In the genomic region with DNA sequence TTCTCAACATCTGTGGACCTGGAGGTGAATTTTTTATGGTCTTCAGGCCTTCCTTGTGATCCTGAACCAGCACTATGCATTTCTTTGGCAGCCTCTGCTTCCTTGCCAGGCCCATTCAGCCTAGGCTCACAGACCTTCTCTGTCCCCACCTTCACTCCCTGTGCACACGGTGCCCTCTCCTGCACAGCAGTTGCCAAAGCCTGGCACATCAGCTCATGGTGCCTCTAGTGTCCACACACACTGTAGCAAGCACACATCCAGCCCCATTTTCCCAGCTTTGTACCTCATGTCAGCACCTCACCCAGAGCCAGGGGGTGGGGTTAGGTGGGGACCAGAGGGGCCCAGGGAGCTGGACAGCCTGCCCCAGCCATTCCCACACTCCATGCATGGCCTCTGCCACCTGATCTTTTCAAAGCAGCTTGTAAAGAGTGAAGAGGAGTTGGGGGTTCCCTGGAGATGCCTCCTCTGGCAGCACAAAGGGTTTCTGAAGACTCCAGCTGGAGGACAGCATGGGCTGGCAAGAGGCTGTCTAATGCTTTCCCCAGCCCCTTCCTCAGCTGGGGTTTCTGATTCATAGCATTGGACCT, we compare ENCODE assay signal across 8 cellular contexts. TPM values are rescaled to one million over a fixed set of nuclear protein-coding genes. Genes with fewer than 3 reads are reported as not detected.
DNase-seq lines count a peak whose midpoint lies in the region; ATAC-seq and TF ChIP-seq lines count a peak whose summit lies in the region.
"Had no signal": no experiment of that assay in that cellular context is flagged by ENCODE, and none has a peak within 500 bp of the region (broad histone marks: within the 10 kb centered on the region; RNA-seq: fewer than 3 reads in every experiment).

No MANE protein-coding gene starts in this region.

- DNase-seq in ELR (ENCODE audit: low read depth) (peak; percentile 59), epithelial cell of esophagus (ENCODE audit: low read depth) (peak; percentile 39), non-pigmented ciliary epithelial cell (ENCODE audit: low read depth) (peak; percentile 19), sigmoid colon (no peak)
- DNase-seq in naive thymus-derived CD4-positive, alpha-beta T cell, result no peak
- DNase-seq: NCI-H1930 had no signal

- no peak overlapping the region for H3K4me2 ChIP-seq in Loucy (ENCODE audit: low read depth, low read length, poor library complexity, severe bottlenecking)

- H3F3A ChIP-seq in Loucy (ENCODE audit: low read depth), result no peaks in the 10 kb centered on the region

- POLR2A ChIA-PET in naive thymus-derived CD4-positive, alpha-beta T cell (lab: Charles Lee), result no interaction called here

- TF ChIP-seq EP300 in sigmoid colon (IDR thresholded peaks at IDR 0.05), result no peak

- intact Hi-C loops in naive thymus-derived CD4-positive, alpha-beta T cell (cut with micrococcal nuclease), result no loop called here
- intact Hi-C loops in sigmoid colon (cut with DNase I), result loop anchor here (10.0 kb wide), 1 partner anchor 108 kb away; no protein-coding TSS in a partner anchor

- peak overlapping the region; percentile 66; the same call in 1 of the 2 replicates for H2AFZ ChIP-seq in Loucy (ENCODE audit: low read length)

- no peak overlapping the region for H3K27ac Mint-ChIP-seq in naive thymus-derived CD4-positive, alpha-beta T cell

- H3K4me1 ChIP-seq in Loucy (ENCODE audit: insufficient read depth, low read length, poor library complexity, severe bottlenecking), result no peaks in the 10 kb centered on the region
- H3K4me1 ChIP-seq in naive thymus-derived CD4-positive, alpha-beta T cell (ENCODE audit: control insufficient read depth in 2 of 2, insufficient read depth in 2 of 2, low read length in 2 of 2), result no peaks in the 10 kb centered on the region
- no peaks in the 10 kb centered on the region for H3K4me1 ChIP-seq in sigmoid colon

- H3K4me3 ChIP-seq in Loucy (ENCODE audit: low read length, poor library complexity, severe bottlenecking) (no peak overlapping the region), epithelial cell of esophagus (ENCODE audit: low read length) (no peak overlapping the region), sigmoid colon (no peak overlapping the region)
- H3K4me3 ChIP-seq in naive thymus-derived CD4-positive, alpha-beta T cell (ENCODE audit: low read length), result no peak overlapping the region

- TF ChIP-seq CTCF in Loucy (conservative IDR thresholded peaks at IDR 0.05; ENCODE audit: low read length), result peak; percentile 95
- TF ChIP-seq CTCF in epithelial cell of esophagus (IDR thresholded peaks at IDR 0.05; ENCODE audit: insufficient read depth, low read depth, low read length, missing control alignments), result peak; percentile 38
- no peak for TF ChIP-seq CTCF in sigmoid colon (IDR thresholded peaks at IDR 0.05)

- H3K36me3 ChIP-seq in Loucy (ENCODE audit: insufficient read depth, low read length) (no peaks in the 10 kb centered on the region), sigmoid colon (no peaks in the 10 kb centered on the region)
- H3K36me3 ChIP-seq in naive thymus-derived CD4-positive, alpha-beta T cell (ENCODE audit: control insufficient read depth in 2 of 3, insufficient read depth in 3 of 3, low read length in 3 of 3), result no peaks in the 10 kb centered on the region

- no peak overlapping the region for H3K4me3 Mint-ChIP-seq in naive thymus-derived CD4-positive, alpha-beta T cell

- H3K79me2 ChIP-seq in Loucy (ENCODE audit: insufficient read depth, low read length), result no peaks in the 10 kb centered on the region

- WGBS in sigmoid colon, 2 donors, result 6 to 54% methylated on average over 1 of the region's 1 CpG

- ATAC-seq in naive thymus-derived CD4-positive, alpha-beta T cell, result no peak
- no peak for ATAC-seq in HG03460 (IDR thresholded peaks at IDR 0.05; ENCODE audit: unreplicated experiment)

- no peaks in the 10 kb centered on the region for H4K20me1 ChIP-seq in Loucy (ENCODE audit: insufficient read depth, low read length, poor library complexity, severe bottlenecking)

- H3K27me3 ChIP-seq in Loucy (ENCODE audit: insufficient read depth, low read length, poor library complexity, severe bottlenecking), result no peaks in the 10 kb centered on the region
- H3K27me3 ChIP-seq in naive thymus-derived CD4-positive, alpha-beta T cell (ENCODE audit: control insufficient read depth in 2 of 2, insufficient read depth in 2 of 2, low read length in 2 of 2), result no peaks in the 10 kb centered on the region
- H3K27me3 ChIP-seq in sigmoid colon, result no peaks in the 10 kb centered on the region

- H3K9ac ChIP-seq in Loucy (ENCODE audit: low read depth, low read length, poor library complexity, severe bottlenecking), result no peak overlapping the region

- TF ChIP-seq POLR2A in sigmoid colon (IDR thresholded peaks at IDR 0.05), result no peak

- no peaks in the 10 kb centered on the region for H3K4me1 Mint-ChIP-seq in naive thymus-derived CD4-positive, alpha-beta T cell

- CTCF ChIA-PET in naive thymus-derived CD4-positive, alpha-beta T cell (lab: Charles Lee), result no interaction called here

- H3K9me3 ChIP-seq in Loucy (ENCODE audit: insufficient read depth, low read depth, low read length) (no peaks in the 10 kb centered on the region), sigmoid colon (no peaks in the 10 kb centered on the region)
- no peaks in the 10 kb centered on the region for H3K9me3 ChIP-seq in naive thymus-derived CD4-positive, alpha-beta T cell (ENCODE audit: control insufficient read depth in 2 of 3, low read length in 3 of 3)

- H3K27me3 Mint-ChIP-seq in naive thymus-derived CD4-positive, alpha-beta T cell, result no peaks in the 10 kb centered on the region

- H3K9me3 Mint-ChIP-seq in naive thymus-derived CD4-positive, alpha-beta T cell, result peaks cover 0 to 5% (median 0%) of the 10 kb centered on the region in 11 donors

- H3K9me2 ChIP-seq in Loucy (replicated peaks; ENCODE audit: low read depth, low read length), result no peaks in the 10 kb centered on the region

- no peaks in the 10 kb centered on the region for H3K36me3 Mint-ChIP-seq in naive thymus-derived CD4-positive, alpha-beta T cell

- no peak overlapping the region for H3K27ac ChIP-seq in naive thymus-derived CD4-positive, alpha-beta T cell (ENCODE audit: low read depth, low read length)
- H3K27ac ChIP-seq in sigmoid colon, result no peak overlapping the region

RNA-seq across cellular contexts. Expression of a gene that starts 57.9 kb away (rescaled TPM):
- total RNA-seq in naive thymus-derived CD4-positive, alpha-beta T cell, result not detected
- not detected for polyA plus RNA-seq in naive thymus-derived CD4-positive, alpha-beta T cell
- total RNA-seq in sigmoid colon, result under 1 TPM in 1 of 4 donors, not detected in 3; 0.33 TPM
- 10 to 100 TPM in 1 of 3 donors, 1 to 10 TPM in 2; 3.9 to 11.8 (median 4.2) TPM for polyA plus RNA-seq in sigmoid colon

Comparison
In these comparisons a context has a peak if more than half of its experiments do, and no peak if none do; other contexts are left out.
1. DNase-seq: peak in ELR (single experiment), epithelial cell of esophagus (single experiment) and non-pigmented ciliary epithelial cell (single experiment); none in naive thymus-derived CD4-positive, alpha-beta T cell (0 of 9) and sigmoid colon (single experiment).
2. CTCF ChIP-seq: peak in Loucy (single experiment) and epithelial cell of esophagus (single experiment); none in sigmoid colon (0 of 4).